ENCODE assay signal across 19 cellular contexts in genomic region chr14:53354331-53354730, GRCh38.
DNase-seq lines count a peak whose midpoint lies in the region; ATAC-seq, FAIRE-seq and TF ChIP-seq lines count a peak whose summit lies in the region.
"Had no signal": no experiment of that assay in that cellular context is flagged by ENCODE, and none has a peak within 500 bp of the region (broad histone marks: within the 10 kb centered on the region; RNA-seq: fewer than 3 reads in every experiment).

No MANE protein-coding gene starts in this region.

- H3K27me3 Mint-ChIP-seq in brain (peaks cover 2% of the 10 kb centered on the region), progenitor cell of endocrine pancreas (no peaks in the 10 kb centered on the region)
- H3K27me3 Mint-ChIP-seq in CD4-positive, alpha-beta T cell, result no peaks in the 10 kb centered on the region

- TF ChIP-seq CTCF in brain (conservative IDR thresholded peaks at IDR 0.05) (no peak), progenitor cell of endocrine pancreas (IDR thresholded peaks at IDR 0.05; ENCODE audit: unreplicated experiment) (no peak), kidney (IDR thresholded peaks at IDR 0.05; ENCODE audit: borderline replicate concordance, extremely low read depth, insufficient read depth) (no peak)
- no peak for TF ChIP-seq CTCF in CD4-positive, alpha-beta T cell (IDR thresholded peaks at IDR 0.05)

- peak; percentile 13 for DNase-seq in iPS-NIHi11 (ENCODE audit: low spot score)
- no peak for DNase-seq in progenitor cell of endocrine pancreas (ENCODE audit: low spot score, unreplicated experiment)
- DNase-seq in T-helper 2 cell, result no peak
- DNase-seq in CD4-positive, alpha-beta T cell, result no peak
- DNase-seq in kidney, result no peak
- DNase-seq: C1 segment of cervical spinal cord, DND-41, Karpas-422, NCI-H1048, NCI-H1436 treated with DMSO at 0.1 percent for 48 hours, NCI-H2029, NCI-H345, NCI-H524 treated with DMSO at 0.1 percent for 48 hours had no signal

- H3K4me1 Mint-ChIP-seq in brain (peaks cover 21% of the 10 kb centered on the region), progenitor cell of endocrine pancreas (ENCODE audit: low read depth) (peaks cover 12% of the 10 kb centered on the region)
- no peaks in the 10 kb centered on the region for H3K4me1 Mint-ChIP-seq in CD4-positive, alpha-beta T cell (ENCODE audit: low read depth)

- no peaks in the 10 kb centered on the region for H3K27me3 ChIP-seq in HUES48 (ENCODE audit: control insufficient read depth, insufficient read depth, low read length)
- no peaks in the 10 kb centered on the region for H3K27me3 ChIP-seq in CD4-positive, alpha-beta T cell (ENCODE audit: control insufficient read depth, insufficient read depth, low read length)

- ATAC-seq in HG02642 (IDR thresholded peaks at IDR 0.05; ENCODE audit: poor library complexity, unreplicated experiment), result no peak
- no peak for ATAC-seq in CD4-positive, alpha-beta T cell (ENCODE audit: poor library complexity)
- ATAC-seq: HCT116 had no signal

- intact Hi-C loops in CD4-positive, alpha-beta T cell (cut with DNase I, micrococcal nuclease), result no loop called here
- intact Hi-C loops in kidney (cut with DNase I), result no loop called here

- H3K4me3 ChIP-seq in HUES48 (ENCODE audit: low read depth, low read length) (no peak overlapping the region), kidney (ENCODE audit: low read length in 2 of 2) (no peak overlapping the region)

- H3K36me3 Mint-ChIP-seq in brain (no peaks in the 10 kb centered on the region), progenitor cell of endocrine pancreas (ENCODE audit: insufficient read depth) (no peaks in the 10 kb centered on the region)
- H3K36me3 Mint-ChIP-seq in CD4-positive, alpha-beta T cell (ENCODE audit: low read depth), result no peaks in the 10 kb centered on the region

- POLR2A ChIA-PET in CD4-positive, alpha-beta T cell (lab: Charles Lee), result no interaction called here

- no peak overlapping the region for H3K9ac ChIP-seq in HUES48 (ENCODE audit: low read depth, low read length)
- no peak overlapping the region for H3K9ac ChIP-seq in kidney (ENCODE audit: low read length in 2 of 2)

- no peak overlapping the region for H3K4me3 Mint-ChIP-seq in brain
- H3K4me3 Mint-ChIP-seq in progenitor cell of endocrine pancreas (ENCODE audit: low read depth), result no peak overlapping the region
- no peak overlapping the region for H3K4me3 Mint-ChIP-seq in CD4-positive, alpha-beta T cell

- no peaks in the 10 kb centered on the region for H3K9me3 ChIP-seq in HUES48 (ENCODE audit: control insufficient read depth, insufficient read depth, low read length)
- H3K9me3 ChIP-seq in CD4-positive, alpha-beta T cell (ENCODE audit: control insufficient read depth, low read length), result no peaks in the 10 kb centered on the region
- no peaks in the 10 kb centered on the region for H3K9me3 ChIP-seq in kidney (ENCODE audit: control insufficient read depth in 1 of 2, low read length in 2 of 2)

- CTCF ChIA-PET in CD4-positive, alpha-beta T cell (lab: Charles Lee), result interaction anchor here (1.5 kb wide), 1 partner anchor 58 kb away, joined by 5 read pairs; no protein-coding TSS in a partner anchor

- H3K27ac Mint-ChIP-seq in brain (peak overlapping the region in 3 of 5 experiments; percentile 32 to 68 (median 54)), progenitor cell of endocrine pancreas (peak overlapping the region; percentile 67)
- no peak overlapping the region for H3K27ac Mint-ChIP-seq in CD4-positive, alpha-beta T cell

- H3K36me3 ChIP-seq in HUES48 (ENCODE audit: control insufficient read depth, insufficient read depth, low read length) (no peaks in the 10 kb centered on the region), kidney (ENCODE audit: control insufficient read depth in 1 of 2, insufficient read depth in 2 of 2, low read length in 2 of 2) (no peaks in the 10 kb centered on the region)

- H3K4me1 ChIP-seq in HUES48 (ENCODE audit: control insufficient read depth, insufficient read depth, low read length) (peaks cover 34% of the 10 kb centered on the region), kidney (ENCODE audit: control insufficient read depth in 1 of 2, insufficient read depth in 1 of 2, low read depth in 1 of 2, low read length in 2 of 2) (no peaks in the 10 kb centered on the region)

- H3K9me3 Mint-ChIP-seq in brain (peaks cover 0 to 5% (median 0%) of the 10 kb centered on the region in 5 experiments), progenitor cell of endocrine pancreas (ENCODE audit: low read depth) (peaks cover 3% of the 10 kb centered on the region)
- no peaks in the 10 kb centered on the region for H3K9me3 Mint-ChIP-seq in CD4-positive, alpha-beta T cell

- peak overlapping the region; percentile 92 for H3K27ac ChIP-seq in HUES48 (ENCODE audit: low read depth, low read length)
- H3K27ac ChIP-seq in CD4-positive, alpha-beta T cell (ENCODE audit: low read depth, low read length), result no peak overlapping the region
- H3K27ac ChIP-seq in kidney (ENCODE audit: low read depth in 2 of 2, low read length in 2 of 2), result no peak overlapping the region

- no peak for FAIRE-seq in kidney (lab: Jason Lieb, UNC)
- FAIRE-seq: D721Med, G401.6 had no signal
